Comparison of ENCODE assay signal across 9 cellular contexts in the genomic region with DNA sequence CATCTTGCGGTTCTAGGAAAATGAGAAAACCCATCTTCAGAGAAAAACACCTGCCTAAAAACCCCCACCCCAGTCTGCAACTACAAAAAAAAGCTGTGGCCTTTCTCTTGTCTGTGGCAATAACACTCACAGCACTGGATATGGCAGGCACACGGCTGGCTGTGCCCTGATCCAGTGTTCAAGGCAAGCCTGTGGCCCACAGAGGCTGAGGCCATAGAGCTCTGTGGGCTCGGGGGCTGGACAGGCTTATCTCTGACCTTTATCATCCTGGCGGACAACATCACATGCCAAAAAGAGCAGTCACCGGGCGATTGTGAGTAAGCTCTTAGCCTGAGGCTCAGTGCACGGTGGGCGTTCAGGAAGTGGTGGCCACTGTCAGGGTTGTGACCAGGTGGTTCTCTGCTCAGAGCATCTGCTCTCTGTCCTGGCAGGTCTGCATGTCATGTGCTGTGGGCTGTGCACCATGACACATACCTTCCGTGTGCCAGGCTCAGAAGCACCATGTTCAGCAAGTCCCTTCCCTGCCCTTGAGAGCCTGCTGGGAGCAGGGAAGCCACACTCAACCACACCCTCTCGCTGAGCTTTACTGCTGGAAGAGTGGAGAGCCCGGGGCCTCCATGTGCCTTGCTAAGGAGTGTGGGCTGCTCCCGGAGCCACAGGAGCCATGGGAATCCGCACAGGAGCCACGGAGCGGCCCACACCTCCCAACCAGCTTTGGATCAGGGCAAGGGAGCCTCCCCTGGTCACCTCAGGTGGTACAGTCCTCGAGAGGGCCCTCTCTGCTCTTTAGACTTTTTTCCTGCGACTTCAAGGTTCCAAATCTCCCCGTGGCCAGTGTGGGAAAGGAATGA. TPM values are rescaled to one million over a fixed set of nuclear protein-coding genes. Genes with fewer than 3 reads are reported as not detected.
DNase-seq lines count a peak whose midpoint lies in the region; ATAC-seq and TF ChIP-seq lines count a peak whose summit lies in the region.
"Had no signal": no experiment of that assay in that cellular context is flagged by ENCODE, and none has a peak within 500 bp of the region (broad histone marks: within the 10 kb centered on the region; RNA-seq: fewer than 3 reads in every experiment).

No MANE protein-coding gene starts in this region.

- H3K27ac ChIP-seq in heart right ventricle (peak overlapping the region in 6 of 10 donors; percentile 4 to 62 (median 49)), aorta (ENCODE audit: low read depth in 1 of 2, low read length in 2 of 2) (no peak overlapping the region)
- H3K27ac ChIP-seq: ascending aorta had no signal

- H3K36me3 ChIP-seq in heart right ventricle, result no peaks in the 10 kb centered on the region
- no peaks in the 10 kb centered on the region for H3K36me3 ChIP-seq in aorta (ENCODE audit: control insufficient read depth in 1 of 2, insufficient read depth in 2 of 2, low read length in 1 of 2)
- H3K36me3 ChIP-seq: ascending aorta had no signal

- no peaks in the 10 kb centered on the region for H3K27me3 ChIP-seq in heart right ventricle
- H3K27me3 ChIP-seq in aorta (ENCODE audit: control insufficient read depth in 1 of 2, insufficient read depth in 2 of 2, low read length in 1 of 2), result no peaks in the 10 kb centered on the region
- H3K27me3 ChIP-seq: ascending aorta had no signal

- intact Hi-C loops in heart right ventricle (cut with DNase I), result no loop called here
- intact Hi-C loops in aorta (cut with DNase I), result no loop called here

- H3K4me1 ChIP-seq in heart right ventricle, result peaks cover 3 to 25% (median 12%) of the 10 kb centered on the region in 9 donors
- H3K4me1 ChIP-seq in aorta (ENCODE audit: control insufficient read depth in 1 of 2, insufficient read depth in 2 of 2, low read length in 2 of 2), result no peaks in the 10 kb centered on the region
- H3K4me1 ChIP-seq: ascending aorta had no signal

- WGBS in heart right ventricle, 2 donors, result 45 to 49% methylated on average over 18 of the region's 18 CpGs
- 45 to 51% methylated on average over 18 of the region's 18 CpGs for WGBS in aorta, 2 donors

- H3K9me3 ChIP-seq in heart right ventricle (no peaks in the 10 kb centered on the region), aorta (ENCODE audit: control insufficient read depth, low read length) (no peaks in the 10 kb centered on the region)
- H3K9me3 ChIP-seq: ascending aorta had no signal

- in situ Hi-C loops in SK-MEL-5 (cut with HindIII; ENCODE audit: low pct_unique_long_range_greater_than_20kb, low sequenced_read_pairs), result no loop called here

- no peak overlapping the region for H3K4me3 ChIP-seq in heart right ventricle
- H3K4me3 ChIP-seq in aorta (ENCODE audit: low read length in 2 of 2), result no peak overlapping the region
- H3K4me3 ChIP-seq: ascending aorta had no signal

- no peak for TF ChIP-seq CTCF in heart right ventricle (IDR thresholded peaks at IDR 0.05)

- ATAC-seq in heart right ventricle (peak; percentile 39 to 81 (median 68)), aorta (ENCODE audit: low FRiP score) (peak; percentile 40), HG02588 (IDR thresholded peaks at IDR 0.05; ENCODE audit: unreplicated experiment) (no peak)

- peak; percentile 6 to 9 for DNase-seq in stimulated activated CD8-positive, alpha-beta memory T cell treated with anti-CD3 and anti-CD28 coated beads, Interleukin-7, amount 100 ng/mL, for 48 hours (ENCODE audit: extremely low read depth in 1 of 2, low read depth in 1 of 2)
- DNase-seq in stimulated activated CD8-positive, alpha-beta memory T cell treated with anti-CD3 and anti-CD28 coated beads, Interleukin-4, amount 100 ng/mL, for 48 hours, result no peak
- DNase-seq in SK-MEL-5 (ENCODE audit: low read depth, low spot score) (peak; percentile 61), heart right ventricle (no peak), aorta (peak in 1 of 2 donors; percentile 33), NCI-H748 treated with DMSO at 0.1 percent for 48 hours (lab: John Stamatoyannopoulos, UW) (no peak), HuH-7.5 (ENCODE audit: low spot score) (no peak)

RNA-seq across cellular contexts. Expression of gene WDR38, which starts 34.6 kb away (rescaled TPM):
- not detected in 2 replicates for total RNA-seq in SK-MEL-5 (2014; rRNA removed; shearing (Covaris generic))
- polyA plus RNA-seq in SK-MEL-5 (2015; cell fraction: cytosol; rRNA removed), result not detected in 2 replicates
- not detected in 2 replicates for polyA plus RNA-seq in SK-MEL-5 (2015; cell fraction: nucleus; rRNA removed)
- total RNA-seq in heart right ventricle (under 1 TPM in 1 of 10 donors, not detected in 9; 0.22 TPM), aorta (not detected)
- polyA plus RNA-seq in heart right ventricle (under 1 TPM in 1 of 2 donors, not detected in 1; 0.04 TPM), aorta (under 1 TPM; 0.74 to 0.75 TPM)
- total RNA-seq: ascending aorta had no signal

RNA-seq across cellular contexts. Expression of gene OLFML2A, which starts 41.7 kb away (rescaled TPM):
- 0.51 and 0.90 TPM in 2 replicates for total RNA-seq in SK-MEL-5 (2014; rRNA removed; shearing (Covaris generic))
- polyA plus RNA-seq in SK-MEL-5 (2015; cell fraction: cytosol; rRNA removed), result 2.1 and 3.2 TPM in 2 replicates
- 0.77 and 1.2 TPM in 2 replicates for polyA plus RNA-seq in SK-MEL-5 (2015; cell fraction: nucleus; rRNA removed)
- total RNA-seq in heart right ventricle (10 to 100 TPM; 21.9 to 51.2 (median 32.5) TPM), aorta (10 to 100 TPM in 1 of 2 donors, 1 to 10 TPM in 1; 7.1 to 15.9 TPM)
- polyA plus RNA-seq in heart right ventricle (1 to 10 TPM; 5.9 to 9.3 TPM), aorta (under 1 TPM; 0.13 to 0.20 TPM)

RNA-seq across cellular contexts. Expression of gene RPL35, which starts 43.1 kb away (rescaled TPM):
- total RNA-seq in SK-MEL-5 (2014; rRNA removed; shearing (Covaris generic)), result 2,870 and 3,852 TPM in 2 replicates
- 2,353 and 3,749 TPM in 2 replicates for polyA plus RNA-seq in SK-MEL-5 (2015; cell fraction: cytosol; rRNA removed)
- polyA plus RNA-seq in SK-MEL-5 (2015; cell fraction: nucleus; rRNA removed), result 255 and 365 TPM in 2 replicates
- 100 to 1,000 TPM; 598 to 885 (median 678) TPM for total RNA-seq in heart right ventricle
- polyA plus RNA-seq in heart right ventricle, result 1,000 to 10,000 TPM; 3,237 to 3,743 TPM
- total RNA-seq in aorta, result 100 to 1,000 TPM; 806 to 812 TPM
- 1,000 to 10,000 TPM; 3,301 to 6,282 TPM for polyA plus RNA-seq in aorta

RNA-seq across cellular contexts. Expression of gene ARPC5L, which starts 43.3 kb away (rescaled TPM):
- 28.1 and 30.3 TPM in 2 replicates for total RNA-seq in SK-MEL-5 (2014; rRNA removed; shearing (Covaris generic))
- polyA plus RNA-seq in SK-MEL-5 (2015; cell fraction: cytosol; rRNA removed), result 60.0 and 63.7 TPM in 2 replicates
- polyA plus RNA-seq in SK-MEL-5 (2015; cell fraction: nucleus; rRNA removed), result 37.5 and 42.0 TPM in 2 replicates
- total RNA-seq in heart right ventricle (10 to 100 TPM; 30.6 to 69.4 (median 39.9) TPM), aorta (10 to 100 TPM; 22.7 to 24.4 TPM)
- polyA plus RNA-seq in heart right ventricle (10 to 100 TPM; 26.6 to 74.9 TPM), aorta (10 to 100 TPM; 27.4 to 29.8 TPM)

RNA-seq across cellular contexts. Expression of gene NR6A1, which starts 47.5 kb away (rescaled TPM):
- total RNA-seq in SK-MEL-5 (2014; rRNA removed; shearing (Covaris generic)), result 7.8 and 8.0 TPM in 2 replicates
- polyA plus RNA-seq in SK-MEL-5 (2015; cell fraction: cytosol; rRNA removed), result 3.3 and 5.3 TPM in 2 replicates
- polyA plus RNA-seq in SK-MEL-5 (2015; cell fraction: nucleus; rRNA removed), result 15.2 and 16.2 TPM in 2 replicates
- total RNA-seq in heart right ventricle, result 1 to 10 TPM in 8 of 10 donors, under 1 TPM in 2; 0.78 to 2.0 (median 1.2) TPM
- 1 to 10 TPM in 1 of 2 donors, under 1 TPM in 1; 0.29 to 1.0 TPM for polyA plus RNA-seq in heart right ventricle
- total RNA-seq in aorta, result 1 to 10 TPM in 1 of 2 donors, under 1 TPM in 1; 0.42 to 1.6 TPM
- under 1 TPM; 0.26 to 0.50 TPM for polyA plus RNA-seq in aorta

Comparison
In these comparisons a context has a peak if more than half of its experiments do, and no peak if none do; other contexts are left out.
1. DNase-seq: peak in stimulated activated CD8-positive, alpha-beta memory T cell treated with anti-CD3 and anti-CD28 coated beads, Interleukin-7, amount 100 ng/mL, for 48 hours (2 of 2) and SK-MEL-5 (single experiment); none in stimulated activated CD8-positive, alpha-beta memory T cell treated with anti-CD3 and anti-CD28 coated beads, Interleukin-4, amount 100 ng/mL, for 48 hours (single experiment), heart right ventricle (0 of 2), NCI-H748 treated with DMSO at 0.1 percent for 48 hours (single experiment) and HuH-7.5 (single experiment).
2. H3K27ac ChIP-seq: peak in heart right ventricle (6 of 10); none in aorta (0 of 2).